Comparison of ENCODE assay signal across 23 cellular contexts in genomic region chr7:80372415-80372814, GRCh38.
DNase-seq lines count a peak whose midpoint lies in the region; ATAC-seq, FAIRE-seq and TF ChIP-seq lines count a peak whose summit lies in the region.
"Had no signal": no experiment of that assay in that cellular context is flagged by ENCODE, and none has a peak within 500 bp of the region (broad histone marks: within the 10 kb centered on the region; RNA-seq: fewer than 3 reads in every experiment).

No MANE protein-coding gene starts in this region.

- H3K4me1 Mint-ChIP-seq in T-helper 17 cell, result no peaks in the 10 kb centered on the region
- H3K4me1 Mint-ChIP-seq: natural killer cell had no signal

- intact Hi-C loops in stomach (cut with DNase I; ENCODE audit: low total_unique reads), result no loop called here

- no peaks in the 10 kb centered on the region for H3K27me3 ChIP-seq in adipocyte (replicated peaks; ENCODE audit: control insufficient read depth, insufficient read depth, low read length)
- H3K27me3 ChIP-seq in stomach, result no peaks in the 10 kb centered on the region
- H3K27me3 ChIP-seq: adrenal gland, transverse colon had no signal

- H3K9me3 ChIP-seq in adipocyte (ENCODE audit: control insufficient read depth, low read length), result no peaks in the 10 kb centered on the region
- H3K9me3 ChIP-seq in stomach, result no peaks in the 10 kb centered on the region
- H3K9me3 ChIP-seq in T-helper 17 cell (ENCODE audit: control insufficient read depth, low read length, poor library complexity, severe bottlenecking), result peaks cover 3% of the 10 kb centered on the region
- H3K9me3 ChIP-seq: adrenal gland had no signal

- H3K4me3 ChIP-seq in adipocyte (ENCODE audit: low read length) (no peak overlapping the region), foreskin fibroblast (ENCODE audit: low read depth in 1 of 2, low read length in 2 of 2) (no peak overlapping the region), stomach (no peak overlapping the region)
- H3K4me3 ChIP-seq: adrenal gland, transverse colon had no signal

- no peak overlapping the region for H3K4me3 Mint-ChIP-seq in T-helper 17 cell
- H3K4me3 Mint-ChIP-seq: CD8-positive, alpha-beta T cell; natural killer cell had no signal

- TF ChIP-seq EP300 in stomach (IDR thresholded peaks at IDR 0.05), result no peak

- H3K27ac ChIP-seq in stomach, result no peak overlapping the region
- H3K27ac ChIP-seq: 22Rv1, adrenal gland, transverse colon had no signal

- no peak for ATAC-seq in T-helper 17 cell
- ATAC-seq: CD8-positive, alpha-beta T cell; natural killer cell had no signal

- TF ChIP-seq POLR2A in stomach (IDR thresholded peaks at IDR 0.05), result no peak

- H3K27me3 Mint-ChIP-seq in T-helper 17 cell, result no peaks in the 10 kb centered on the region

- no peak overlapping the region for H3K9ac ChIP-seq in adipocyte (ENCODE audit: low read length)

- DNase-seq in NCI-H2227 treated with DMSO at 0.1 percent for 48 hours (lab: John Stamatoyannopoulos, UW) (peak; percentile 42), NCI-H2227 (lab: John Stamatoyannopoulos, UW; ENCODE audit: unreplicated experiment) (no peak), adipocyte (ENCODE audit: low read depth) (peak; percentile 74), foreskin fibroblast (peak; percentile 19 to 49), urothelium cell line (ENCODE audit: low spot score) (no peak), stomach (no peak), NCI-H1694 treated with DMSO at 0.1 percent for 48 hours (lab: John Stamatoyannopoulos, UW) (no peak), T-helper 17 cell (no peak)
- DNase-seq: activated CD4-positive, CD25-positive, alpha-beta regulatory T cell; adrenal gland; CD8-positive, alpha-beta T cell; DMS79 treated with DMSO at 0.1 percent for 48 hours; natural killer cell; NCI-H1930; NCI-H524; OCI-M1; SHP77 treated with DMSO at 0.1 percent for 48 hours; stimulated activated naive CD4-positive, alpha-beta T cell; transverse colon had no signal

- no peaks in the 10 kb centered on the region for H3K4me1 ChIP-seq in adipocyte (ENCODE audit: control insufficient read depth, insufficient read depth, low read length)
- H3K4me1 ChIP-seq in stomach, result no peaks in the 10 kb centered on the region
- H3K4me1 ChIP-seq: adrenal gland, transverse colon had no signal

- H3K36me3 Mint-ChIP-seq in T-helper 17 cell (ENCODE audit: low read depth), result no peaks in the 10 kb centered on the region
- H3K36me3 Mint-ChIP-seq: CD8-positive, alpha-beta T cell had no signal

- no peaks in the 10 kb centered on the region for H3K36me3 ChIP-seq in adipocyte (ENCODE audit: control insufficient read depth, insufficient read depth, low read length, severe bottlenecking)
- H3K36me3 ChIP-seq in stomach, result no peaks in the 10 kb centered on the region
- H3K36me3 ChIP-seq: adrenal gland, transverse colon had no signal

- TF ChIP-seq CTCF in foreskin fibroblast (IDR thresholded peaks at IDR 0.05; ENCODE audit: low read depth, low read length), result no peak
- no peak for TF ChIP-seq CTCF in stomach (IDR thresholded peaks at IDR 0.05)

- 77 to 87% (median 83%) methylated on average over 2 of the region's 2 CpGs for WGBS in stomach, 5 donors

- no peak overlapping the region for H3K27ac Mint-ChIP-seq in T-helper 17 cell
- H3K27ac Mint-ChIP-seq: activated T-helper 2 cell treated with anti-CD3 and anti-CD28 coated beads, Interferon-gamma antibody, Interleukin-2, Interleukin-4, amounts not matched to agents 10 μg/mL and 5 μg/mL and 100 μg/mL, durations not matched to agents 14 hours and 24 hours and 36 hours; CD8-positive, alpha-beta T cell; natural killer cell had no signal

- FAIRE-seq in urothelium cell line (lab: Jason Lieb, UNC), result peak; percentile 9
- FAIRE-seq: endometrium, GM19239 had no signal

Comparison
In these comparisons a context has a peak if more than half of its experiments do, and no peak if none do; other contexts are left out.
1. DNase-seq: peak in NCI-H2227 treated with DMSO at 0.1 percent for 48 hours (single experiment), adipocyte (single experiment) and foreskin fibroblast (2 of 2); none in NCI-H2227 (single experiment), urothelium cell line (single experiment), stomach (single experiment), NCI-H1694 treated with DMSO at 0.1 percent for 48 hours (single experiment) and T-helper 17 cell (0 of 3).